Comparison of ENCODE assay signal across 10 cellular contexts in the genomic region with DNA sequence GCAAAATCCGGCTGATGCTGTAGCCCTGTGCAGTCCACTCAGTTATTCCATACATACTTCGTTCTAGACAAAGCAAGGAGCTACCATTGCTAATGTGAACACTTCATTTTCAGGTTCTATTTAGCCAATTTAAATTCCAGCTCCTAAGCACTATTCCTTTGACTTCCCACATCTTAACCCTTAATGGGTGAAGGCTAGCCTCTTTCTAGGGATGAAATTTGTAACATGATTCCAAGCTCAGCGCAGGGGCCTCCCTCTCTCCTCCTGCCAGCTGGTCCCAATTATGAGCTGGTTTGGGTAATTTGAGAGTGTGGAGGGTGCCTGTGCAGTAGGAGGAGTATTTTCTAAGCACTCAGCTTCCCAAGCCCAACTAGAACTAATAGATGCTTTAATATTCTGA.
DNase-seq lines count a peak whose midpoint lies in the region; ATAC-seq lines count a peak whose summit lies in the region.
"Had no signal": no experiment of that assay in that cellular context is flagged by ENCODE, and none has a peak within 500 bp of the region (broad histone marks: within the 10 kb centered on the region; RNA-seq: fewer than 3 reads in every experiment).

No MANE protein-coding gene starts in this region.

- peak overlapping the region in 9 of 11 experiments; percentile 38 to 82 (median 67); a peak in 12 of 22 replicates for H3K4me2 ChIP-seq in BLaER1 treated with 17β-estradiol and CSF1 and Interleukin-3, amounts not matched to agents 10 nM and 100 nM

- no peak overlapping the region for H3K27ac ChIP-seq in BLaER1 treated with 17β-estradiol and CSF1 and Interleukin-3, amounts not matched to agents 10 nM and 100 nM
- H3K27ac ChIP-seq in SK-N-MC: peak overlapping the region; percentile 98

- H3K9ac ChIP-seq in BLaER1 treated with 17β-estradiol and CSF1 and Interleukin-3, amounts not matched to agents 10 nM and 100 nM: no peak overlapping the region
- H3K9ac ChIP-seq in SK-N-MC (ENCODE audit: insufficient read length): no peak overlapping the region

- H4K20me1 ChIP-seq in BLaER1 treated with 17β-estradiol and CSF1 and Interleukin-3, amounts not matched to agents 10 nM and 100 nM: no peaks in the 10 kb centered on the region

- no peak for ATAC-seq in HG03521 (IDR thresholded peaks at IDR 0.05; ENCODE audit: unreplicated experiment)

- peaks cover 21 to 39% (median 29%) of the 10 kb centered on the region in 10 experiments for H3K4me1 ChIP-seq in BLaER1 treated with 17β-estradiol and CSF1 and Interleukin-3, amounts not matched to agents 10 nM and 100 nM

- no peaks in the 10 kb centered on the region for H3K36me3 ChIP-seq in BLaER1 treated with 17β-estradiol and CSF1 and Interleukin-3, amounts not matched to agents 10 nM and 100 nM
- H3K36me3 ChIP-seq in SK-N-MC (ENCODE audit: insufficient read depth, low read length): no peaks in the 10 kb centered on the region

- no peaks in the 10 kb centered on the region for H3K9me3 ChIP-seq in BLaER1 treated with 17β-estradiol and CSF1 and Interleukin-3, amounts not matched to agents 10 nM and 100 nM (replicated peaks in 1 of 11)
- no peaks in the 10 kb centered on the region for H3K9me3 ChIP-seq in SK-N-MC (ENCODE audit: low read depth, low read length)
- H3K9me3 ChIP-seq: Caco-2 had no signal

- peak; percentile 60 for DNase-seq in NCI-H128 (lab: John Stamatoyannopoulos, UW; ENCODE audit: unreplicated experiment)
- peak; percentile 84 for DNase-seq in SK-N-MC (ENCODE audit: low read depth, low spot score)
- peak; percentile 70 for DNase-seq in islet precursor cell
- no peak for DNase-seq in GOT3 (lab: John Stamatoyannopoulos, UW)
- DNase-seq in activated CD4-positive, alpha-beta T cell treated with anti-CD3 and anti-CD28 coated beads for 48 hours: no peak
- no peak for DNase-seq in activated effector memory CD4-positive, alpha-beta T cell treated with anti-CD3 and anti-CD28 coated beads, Interleukin-2, amount 50 U/mL, for 16 hours
- DNase-seq: activated CD4-positive, alpha-beta T cell treated with anti-CD3 and anti-CD28 coated beads for 4 hours; Caco-2 had no signal

- H3K4me3 ChIP-seq in BLaER1 treated with 17β-estradiol and CSF1 and Interleukin-3, amounts not matched to agents 10 nM and 100 nM: no peak overlapping the region
- H3K4me3 ChIP-seq in SK-N-MC: peak overlapping the region; percentile 73

- H3K27me3 ChIP-seq in BLaER1 treated with 17β-estradiol and CSF1 and Interleukin-3, amounts not matched to agents 10 nM and 100 nM: no peaks in the 10 kb centered on the region

Comparison
In these comparisons a context has a peak if more than half of its experiments do, and no peak if none do; other contexts are left out.
1. DNase-seq: peak in NCI-H128 (single experiment), SK-N-MC (single experiment) and islet precursor cell (single experiment); none in GOT3 (single experiment), activated CD4-positive, alpha-beta T cell treated with anti-CD3 and anti-CD28 coated beads for 48 hours (single experiment) and activated effector memory CD4-positive, alpha-beta T cell treated with anti-CD3 and anti-CD28 coated beads, Interleukin-2, amount 50 U/mL, for 16 hours (single experiment).